ENCODE assay signal across 7 cellular contexts in the genomic region with DNA sequence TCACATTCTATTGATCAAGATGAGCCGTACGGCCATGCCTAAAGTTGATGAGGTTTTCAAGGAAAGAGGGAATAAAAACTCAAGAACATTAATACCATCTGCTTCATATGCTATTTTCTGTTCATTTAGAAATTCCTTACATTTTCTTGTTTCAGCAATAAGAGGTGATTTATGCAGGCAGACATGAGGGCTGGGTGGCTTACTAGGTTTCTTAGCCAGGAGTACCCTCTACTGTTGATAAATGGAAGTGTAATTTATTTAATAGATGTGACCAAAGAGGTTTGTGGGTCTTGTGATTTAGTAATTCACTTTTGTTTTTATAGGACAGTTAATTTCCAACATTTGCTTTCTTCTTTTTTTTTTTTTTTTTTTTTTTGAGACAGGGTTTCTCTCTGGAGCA. TPM values are rescaled to one million over a fixed set of nuclear protein-coding genes. Genes with fewer than 3 reads are reported as not detected.
DNase-seq lines count a peak whose midpoint lies in the region; ATAC-seq and TF ChIP-seq lines count a peak whose summit lies in the region.

No MANE protein-coding gene starts in this region.

- intact Hi-C loops in colonic mucosa (cut with DNase I): no loop called here
- intact Hi-C loops in naive thymus-derived CD4-positive, alpha-beta T cell (cut with micrococcal nuclease): loop anchor here (1.0 to 5.0 kb wide), 5 partner anchors 39 to 126 kb away; no protein-coding TSS in a partner anchor

- H3K79me2 ChIP-seq in DND-41 (ENCODE audit: insufficient read depth, low read length): no peaks in the 10 kb centered on the region

- DNase-seq in DND-41: peak; percentile 16
- DNase-seq in NCI-H748 (lab: John Stamatoyannopoulos, UW; ENCODE audit: unreplicated experiment): peak; percentile 58
- no peak for DNase-seq in colonic mucosa
- DNase-seq in naive thymus-derived CD4-positive, alpha-beta T cell: peak in 7 of 9 donors; percentile 2 to 50 (median 34)
- DNase-seq in omental fat pad (ENCODE audit: low spot score): no peak

- H3K27me3 ChIP-seq in DND-41 (ENCODE audit: insufficient read depth, low read length, poor library complexity): no peaks in the 10 kb centered on the region
- H3K27me3 ChIP-seq in colonic mucosa: no peaks in the 10 kb centered on the region
- H3K27me3 ChIP-seq in naive thymus-derived CD4-positive, alpha-beta T cell (ENCODE audit: control insufficient read depth in 2 of 2, insufficient read depth in 2 of 2, low read length in 2 of 2): no peaks in the 10 kb centered on the region

- H3K9me3 Mint-ChIP-seq in naive thymus-derived CD4-positive, alpha-beta T cell: peaks cover 0 to 2% (median 0%) of the 10 kb centered on the region in 11 donors

- H3K9ac ChIP-seq in DND-41 (ENCODE audit: low read depth, low read length) (no peak overlapping the region), colonic mucosa (ENCODE audit: low read depth in 2 of 2, low read length in 2 of 2) (no peak overlapping the region)

- H3K4me3 ChIP-seq in DND-41 (ENCODE audit: low read depth in 1 of 2, low read length in 2 of 2): no peak overlapping the region
- H3K4me3 ChIP-seq in HEK293 (ENCODE audit: low read depth, low read length): no peak overlapping the region
- H3K4me3 ChIP-seq in colonic mucosa: no peak overlapping the region
- no peak overlapping the region for H3K4me3 ChIP-seq in naive thymus-derived CD4-positive, alpha-beta T cell (ENCODE audit: low read length)

- H3K27me3 Mint-ChIP-seq in naive thymus-derived CD4-positive, alpha-beta T cell: peaks cover 0 to 6% (median 0%) of the 10 kb centered on the region in 5 donors

- H3K4me1 ChIP-seq in DND-41 (ENCODE audit: insufficient read depth, low read length) (no peaks in the 10 kb centered on the region), HEK293 (ENCODE audit: control insufficient read depth, insufficient read depth, low read length) (no peaks in the 10 kb centered on the region), colonic mucosa (no peaks in the 10 kb centered on the region)
- no peaks in the 10 kb centered on the region for H3K4me1 ChIP-seq in naive thymus-derived CD4-positive, alpha-beta T cell (ENCODE audit: control insufficient read depth in 2 of 2, insufficient read depth in 2 of 2, low read length in 2 of 2)

- H3K27ac ChIP-seq in DND-41 (ENCODE audit: low read length) (no peak overlapping the region), HEK293 (ENCODE audit: extremely low read depth, low read depth, low read length) (no peak overlapping the region), colonic mucosa (no peak overlapping the region)
- H3K27ac ChIP-seq in naive thymus-derived CD4-positive, alpha-beta T cell (ENCODE audit: low read depth, low read length): no peak overlapping the region

- H3K9me3 ChIP-seq in DND-41 (ENCODE audit: insufficient read depth, low read length, severe bottlenecking): no peaks in the 10 kb centered on the region
- H3K9me3 ChIP-seq in HEK293 (ENCODE audit: control insufficient read depth, insufficient read depth, low read depth, low read length): no peaks in the 10 kb centered on the region
- H3K9me3 ChIP-seq in colonic mucosa: no peaks in the 10 kb centered on the region
- no peaks in the 10 kb centered on the region for H3K9me3 ChIP-seq in naive thymus-derived CD4-positive, alpha-beta T cell (ENCODE audit: control insufficient read depth in 2 of 3, low read length in 3 of 3)

- no peak overlapping the region for H3K4me2 ChIP-seq in DND-41 (ENCODE audit: insufficient read depth, low read length)

- H2AFZ ChIP-seq in DND-41 (ENCODE audit: low read depth, low read length): no peak overlapping the region

- H3K36me3 Mint-ChIP-seq in naive thymus-derived CD4-positive, alpha-beta T cell: no peaks in the 10 kb centered on the region

- no peak overlapping the region for H3K27ac Mint-ChIP-seq in naive thymus-derived CD4-positive, alpha-beta T cell

- peaks cover 0 to 11% (median 0%) of the 10 kb centered on the region in 7 donors for H3K4me1 Mint-ChIP-seq in naive thymus-derived CD4-positive, alpha-beta T cell

- CTCF ChIA-PET in HEK293 (lab: Yijun Ruan, JAX): interaction anchor here (0.6 to 3.8 kb wide), 10 partner anchors 9 to 458 kb away, joined by 4 to 29 read pairs (median 5); partner anchors contain the start of gene DKC1
- CTCF ChIA-PET in naive thymus-derived CD4-positive, alpha-beta T cell (lab: Charles Lee): interaction anchor here (0.7 to 1.0 kb wide), 2 partner anchors 13 to 231 kb away, joined by 3 read pairs; no protein-coding TSS in a partner anchor

- TF ChIP-seq CTCF in DND-41 (IDR thresholded peaks at IDR 0.05; ENCODE audit: borderline replicate concordance, extremely low read depth, low read length, poor library complexity, severe bottlenecking) (peak; percentile 67), HEK293 (tag by site-specific recombination; IDR thresholded peaks at IDR 0.05) (peak; percentile 12; the same call in 1 of the 2 replicates), colonic mucosa (IDR thresholded peaks at IDR 0.05) (peak; percentile 46), omental fat pad (IDR thresholded peaks at IDR 0.05) (no peak)

- H3K4me3 Mint-ChIP-seq in naive thymus-derived CD4-positive, alpha-beta T cell: no peak overlapping the region

- POLR2A ChIA-PET in HEK293 (lab: Yijun Ruan, JAX): no interaction called here
- POLR2A ChIA-PET in naive thymus-derived CD4-positive, alpha-beta T cell (lab: Charles Lee): no interaction called here

- ATAC-seq in DND-41 (ENCODE audit: insufficient read depth, low read depth) (peak; percentile 79), omental fat pad (ENCODE audit: low FRiP score) (no peak), GM19324 (IDR thresholded peaks at IDR 0.05; ENCODE audit: low FRiP score, unreplicated experiment) (no peak)
- ATAC-seq in naive thymus-derived CD4-positive, alpha-beta T cell: peak; percentile 69

- H3K36me3 ChIP-seq in DND-41 (ENCODE audit: insufficient read depth, low read length) (no peaks in the 10 kb centered on the region), HEK293 (ENCODE audit: control insufficient read depth in 2 of 2, insufficient read depth in 1 of 2, low read length in 2 of 2) (no peaks in the 10 kb centered on the region), colonic mucosa (no peaks in the 10 kb centered on the region)
- no peaks in the 10 kb centered on the region for H3K36me3 ChIP-seq in naive thymus-derived CD4-positive, alpha-beta T cell (ENCODE audit: control insufficient read depth in 2 of 3, insufficient read depth in 3 of 3, low read length in 3 of 3)

- no peaks in the 10 kb centered on the region for H4K20me1 ChIP-seq in DND-41 (ENCODE audit: insufficient read depth, low read length)

TF ChIP-seq in HEK293, 187 proteins besides CTCF, POLR2A, EP300 and RAD21:
- peak; percentile 87 for TF ChIP-seq ZNF654 (tag by site-specific recombination; IDR thresholded peaks at IDR 0.05; ENCODE audit: low read depth)
- no peak for TF ChIP-seq ZNF140 (tag by site-specific recombination; IDR thresholded peaks at IDR 0.05)
- TF ChIP-seq PRDM1 (tag by site-specific recombination; IDR thresholded peaks at IDR 0.05): 0 out of 2 replicates have a peak, but pooled peaks have one; percentile 6

RNA-seq across cellular contexts. Expression of gene SMIM9, which starts 6.4 kb away (rescaled TPM):
- total RNA-seq in colonic mucosa (not detected), omental fat pad (1 to 10 TPM in 1 of 4 donors, not detected in 3; 7.3 TPM)
- total RNA-seq in naive thymus-derived CD4-positive, alpha-beta T cell: not detected
- polyA plus RNA-seq in naive thymus-derived CD4-positive, alpha-beta T cell: not detected

RNA-seq across cellular contexts. Expression of gene MPP1, which starts 35.6 kb away (rescaled TPM):
- 10 to 100 TPM; 13.0 to 24.3 TPM for total RNA-seq in colonic mucosa
- 10 to 100 TPM; 23.2 to 76.7 (median 31.9) TPM for total RNA-seq in naive thymus-derived CD4-positive, alpha-beta T cell
- polyA plus RNA-seq in naive thymus-derived CD4-positive, alpha-beta T cell: 10 to 100 TPM; 34.8 to 39.8 TPM
- total RNA-seq in omental fat pad: 100 to 1,000 TPM in 1 of 4 donors, 10 to 100 TPM in 3; 41.8 to 162 (median 45.5) TPM

RNA-seq across cellular contexts. Expression of gene F8A1, which starts 45.3 kb away (rescaled TPM):
- total RNA-seq in colonic mucosa: 10 to 100 TPM; 32.8 to 39.2 TPM
- total RNA-seq in naive thymus-derived CD4-positive, alpha-beta T cell: 10 to 100 TPM; 16.8 to 49.9 (median 29.1) TPM
- polyA plus RNA-seq in naive thymus-derived CD4-positive, alpha-beta T cell: 10 to 100 TPM; 21.3 to 77.7 TPM
- 1 to 10 TPM in 3 of 4 donors, under 1 TPM in 1; 0.63 to 9.7 (median 5.5) TPM for total RNA-seq in omental fat pad

Comparison
In these comparisons a context has a peak if more than half of its experiments do, and no peak if none do; other contexts are left out.
1. ATAC-seq: peak in DND-41 (single experiment) and naive thymus-derived CD4-positive, alpha-beta T cell (single experiment); none in omental fat pad (single experiment) and GM19324 (single experiment).
2. DNase-seq: peak in DND-41 (single experiment), NCI-H748 (single experiment) and naive thymus-derived CD4-positive, alpha-beta T cell (7 of 9); none in colonic mucosa (single experiment) and omental fat pad (single experiment).
3. CTCF ChIP-seq: peak in DND-41 (single experiment), HEK293 (single experiment) and colonic mucosa (single experiment); none in omental fat pad (0 of 3).